Comparison of ENCODE assay signal across 17 cellular contexts in the genomic region with DNA sequence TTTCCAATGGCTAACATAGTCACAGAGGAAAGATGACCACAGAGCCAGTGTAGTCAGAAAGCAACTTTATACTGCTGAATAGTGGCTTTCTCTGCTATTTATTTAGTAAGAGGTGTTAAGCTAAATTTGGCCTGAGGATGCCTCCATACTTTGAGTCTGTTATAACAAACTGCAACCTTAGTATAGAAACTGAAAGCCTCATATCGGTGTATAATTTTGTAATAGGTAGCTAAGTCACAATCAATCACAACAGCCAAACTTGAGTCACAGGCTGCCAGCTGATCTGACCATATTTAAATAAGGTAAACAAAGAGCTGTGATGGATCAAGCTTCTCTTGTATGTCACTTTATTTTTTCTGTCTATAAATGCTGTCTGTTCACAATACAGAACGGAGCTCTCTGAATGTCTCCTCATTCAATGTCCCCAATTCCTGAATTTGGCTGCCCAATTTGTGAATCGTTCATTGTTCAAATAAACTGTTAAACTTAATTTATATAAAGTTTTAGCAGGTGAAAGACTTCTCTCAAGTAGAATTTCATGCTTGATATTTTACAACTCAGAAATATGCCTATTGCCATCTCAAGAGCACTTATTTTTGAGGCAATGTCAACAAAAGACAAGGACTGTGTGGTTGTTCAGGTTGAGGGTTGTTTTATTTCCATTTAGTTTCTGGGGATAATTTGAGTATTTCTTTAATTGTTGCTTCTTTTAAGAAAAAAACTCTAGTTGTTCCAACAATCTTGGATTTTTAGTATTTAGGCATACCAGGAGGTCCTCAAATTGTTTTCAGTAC.
DNase-seq lines count a peak whose midpoint lies in the region; ATAC-seq lines count a peak whose summit lies in the region.
"Had no signal": no experiment of that assay in that cellular context is flagged by ENCODE, and none has a peak within 500 bp of the region (broad histone marks: within the 10 kb centered on the region; RNA-seq: fewer than 3 reads in every experiment).

No MANE protein-coding gene starts in this region.

- H3K27me3 ChIP-seq in H7 (ENCODE audit: control insufficient read depth, insufficient read depth, low read length): no peaks in the 10 kb centered on the region
- H3K27me3 ChIP-seq: heart left ventricle, neural progenitor cell had no signal

- intact Hi-C loops in head of caudate nucleus (cut with DNase I): no loop called here

- H3K4me3 ChIP-seq in H7 (ENCODE audit: insufficient read depth, low read depth, low read length): no peak overlapping the region
- H3K4me3 ChIP-seq: A549, heart left ventricle, neural progenitor cell had no signal

- no peak for DNase-seq in activated CD4-positive, CD25-positive, alpha-beta regulatory T cell (lab: John Stamatoyannopoulos, UW)
- DNase-seq in left lobe of liver (ENCODE audit: low spot score) (no peak), head of caudate nucleus (no peak), NK-92 (lab: John Stamatoyannopoulos, UW; ENCODE audit: unreplicated experiment) (no peak), H7 (no peak)
- DNase-seq: activated CD4-positive, alpha-beta T cell treated with anti-CD3 and anti-CD28 coated beads, Interleukin-2, amount 50 U/mL, for 1 hour; DMS79; heart left ventricle; NCI-H187; NCI-H524 treated with DMSO at 0.1 percent for 48 hours; OCI-M1; stimulated activated naive CD4-positive, alpha-beta T cell treated with Interleukin-2 at 50 U/mL for 16 hours had no signal

- ATAC-seq in activated CD4-positive, CD25-positive, alpha-beta regulatory T cell treated with anti-CD3 and anti-CD28 coated beads, Interleukin-2, amount 50 U/mL, for 24 hours: peak; percentile 89 to 93
- peak; percentile 77 for ATAC-seq in GM19395 (IDR thresholded peaks at IDR 0.05; ENCODE audit: unreplicated experiment)
- peak; percentile 72 for ATAC-seq in HG03159 (IDR thresholded peaks at IDR 0.05; ENCODE audit: unreplicated experiment)
- ATAC-seq in left lobe of liver: peak; percentile 24
- ATAC-seq: A549, heart left ventricle had no signal

- H3K36me3 ChIP-seq in H7 (replicated peaks; ENCODE audit: control insufficient read depth, insufficient read depth, low read length): no peaks in the 10 kb centered on the region
- H3K36me3 ChIP-seq: heart left ventricle, neural progenitor cell had no signal

Comparison
In these comparisons a context has a peak if more than half of its experiments do, and no peak if none do; other contexts are left out.
1. ATAC-seq: peak in every context shown above with its lines; median percentile 91 in activated CD4-positive, CD25-positive, alpha-beta regulatory T cell treated with anti-CD3 and anti-CD28 coated beads, Interleukin-2, amount 50 U/mL, for 24 hours; 77 in GM19395; 72 in HG03159; 24 in left lobe of liver.